29 cellular contexts compared by ENCODE assay signal in genomic region chr1:244761279-244761678, GRCh38.
DNase-seq lines count a peak whose midpoint lies in the region; ATAC-seq and TF ChIP-seq lines count a peak whose summit lies in the region.
"Had no signal": no experiment of that assay in that cellular context is flagged by ENCODE, and none has a peak within 500 bp of the region (broad histone marks: within the 10 kb centered on the region; RNA-seq: fewer than 3 reads in every experiment).

No MANE protein-coding gene starts in this region.

- H3K27me3 Mint-ChIP-seq in effector memory CD8-positive, alpha-beta T cell: peaks cover 23 to 38% of the 10 kb centered on the region in 2 donors

- DNase-seq in NCI-H524 (lab: John Stamatoyannopoulos, UW) (peak; percentile 3 to 9), NCI-H524 treated with DMSO at 0.1 percent for 48 hours (lab: John Stamatoyannopoulos, UW) (no peak), MG63 (peak; percentile 15), osteoblast (ENCODE audit: insufficient read length, low spot score, missing footprints) (peak; percentile 78), hepatic stellate cell (ENCODE audit: low spot score) (no peak)
- DNase-seq in effector memory CD8-positive, alpha-beta T cell: no peak
- DNase-seq: activated CD4-positive, alpha-beta T cell treated with anti-CD3 and anti-CD28 coated beads for 48 hours; activated naive CD8-positive, alpha-beta T cell treated with anti-CD3 and anti-CD28 coated beads, Interleukin-2, amount 10 ng/mL, durations not matched to agents 7 days and 5 days; C1 segment of cervical spinal cord; cerebellar nuclear complex; erythroblast; foreskin fibroblast; GDM1; HCEC 1CT; Kasumi-1; mucosa of descending colon; NCI-H1105; NCI-H2107; NCI-H82; OCI-M1; Right ventricle myocardium superior; T-cell had no signal

- H2AFZ ChIP-seq in osteoblast (ENCODE audit: low read length): no peak overlapping the region
- H2AFZ ChIP-seq: hepatocyte had no signal

- H3K27ac Mint-ChIP-seq in effector memory CD8-positive, alpha-beta T cell: no peak overlapping the region
- H3K27ac Mint-ChIP-seq: activated naive CD8-positive, alpha-beta T cell treated with anti-CD3 and anti-CD28 coated beads, Interleukin-2, amount 10 ng/mL, durations not matched to agents 7 days and 5 days; activated T-helper 17 cell treated with anti-CD3 and anti-CD28 coated beads, Interleukin-2, amount 50 U/mL, for 72 hours; stimulated activated memory B cell treated with anti-CD40 and anti-IgM and Interleukin-4, amounts not matched to agents 10 μg/mL and 1 μg/mL and 100 μg/mL, for 72 hours; T-cell had no signal

- peaks cover 0 to 10% of the 10 kb centered on the region in 2 donors for H3K9me3 Mint-ChIP-seq in effector memory CD8-positive, alpha-beta T cell
- H3K9me3 Mint-ChIP-seq: stimulated activated memory B cell treated with anti-CD40 and anti-IgM and Interleukin-4, amounts not matched to agents 10 μg/mL and 1 μg/mL and 100 μg/mL, for 72 hours had no signal

- H3K27me3 ChIP-seq in MG63 (no peaks in the 10 kb centered on the region), osteoblast (ENCODE audit: insufficient read depth, low read length) (no peaks in the 10 kb centered on the region)
- H3K27me3 ChIP-seq: hepatocyte had no signal

- no peaks in the 10 kb centered on the region for H3K36me3 Mint-ChIP-seq in effector memory CD8-positive, alpha-beta T cell (ENCODE audit: insufficient read depth)
- H3K36me3 Mint-ChIP-seq: activated naive CD8-positive, alpha-beta T cell treated with anti-CD3 and anti-CD28 coated beads, Interleukin-2, amount 10 ng/mL, durations not matched to agents 7 days and 5 days; stimulated activated memory B cell treated with anti-CD40 and anti-IgM and Interleukin-4, amounts not matched to agents 10 μg/mL and 1 μg/mL and 100 μg/mL, for 72 hours; T-cell had no signal

- H3K4me3 Mint-ChIP-seq in effector memory CD8-positive, alpha-beta T cell: no peak overlapping the region
- H3K4me3 Mint-ChIP-seq: activated naive CD8-positive, alpha-beta T cell treated with anti-CD3 and anti-CD28 coated beads, Interleukin-2, amount 10 ng/mL, durations not matched to agents 7 days and 5 days; activated T-helper 17 cell treated with anti-CD3 and anti-CD28 coated beads, Interleukin-2, amount 50 U/mL, for 72 hours; stimulated activated memory B cell treated with anti-CD40 and anti-IgM and Interleukin-4, amounts not matched to agents 10 μg/mL and 1 μg/mL and 100 μg/mL, for 72 hours; T-cell had no signal

- TF ChIP-seq CTCF in osteoblast (IDR thresholded peaks at IDR 0.05; ENCODE audit: extremely low read depth, low read depth, low read length): no peak

- H3K9me3 ChIP-seq in MG63 (no peaks in the 10 kb centered on the region), osteoblast (ENCODE audit: low read depth, low read length) (no peaks in the 10 kb centered on the region)
- H3K9me3 ChIP-seq: A549, mucosa of descending colon, suprapubic skin had no signal

- H3K79me2 ChIP-seq in osteoblast (ENCODE audit: insufficient read depth, low read length): no peaks in the 10 kb centered on the region
- H3K79me2 ChIP-seq: hepatocyte had no signal

- H3K27ac ChIP-seq in osteoblast (ENCODE audit: low read depth, low read length): no peak overlapping the region
- H3K27ac ChIP-seq: A549, hepatocyte, suprapubic skin had no signal

- H4K20me1 ChIP-seq in osteoblast (ENCODE audit: insufficient read depth, low read length): no peaks in the 10 kb centered on the region

- H3K4me3 ChIP-seq in MG63 (no peak overlapping the region), osteoblast (ENCODE audit: insufficient read depth, low read length) (no peak overlapping the region)
- H3K4me3 ChIP-seq: A549, hepatocyte, mucosa of descending colon, suprapubic skin had no signal

- H3K4me1 ChIP-seq in osteoblast (ENCODE audit: insufficient read depth, low read length): peaks cover 7% of the 10 kb centered on the region
- H3K4me1 ChIP-seq: A549, suprapubic skin had no signal

- ATAC-seq in SK-N-SH treated with all-trans-retinoic acid at 6 μM for 48 hours (peak; percentile 90), GM21825 (IDR thresholded peaks at IDR 0.05; ENCODE audit: unreplicated experiment) (no peak)
- ATAC-seq in effector memory CD8-positive, alpha-beta T cell (replicated peaks): no peak
- ATAC-seq: activated T-helper 17 cell treated with anti-CD3 and anti-CD28 coated beads, Interleukin-2, amount 50 U/mL, for 72 hours; mucosa of descending colon; stimulated activated memory B cell treated with anti-CD40 and anti-IgM and Interleukin-4, amounts not matched to agents 10 μg/mL and 1 μg/mL and 100 μg/mL, for 72 hours; T-cell had no signal

- H3K4me1 Mint-ChIP-seq in effector memory CD8-positive, alpha-beta T cell (ENCODE audit: low read depth in 2 of 2): no peaks in the 10 kb centered on the region
- H3K4me1 Mint-ChIP-seq: activated naive CD8-positive, alpha-beta T cell treated with anti-CD3 and anti-CD28 coated beads, Interleukin-2, amount 10 ng/mL, durations not matched to agents 7 days and 5 days; activated T-helper 17 cell treated with anti-CD3 and anti-CD28 coated beads, Interleukin-2, amount 50 U/mL, for 72 hours; stimulated activated memory B cell treated with anti-CD40 and anti-IgM and Interleukin-4, amounts not matched to agents 10 μg/mL and 1 μg/mL and 100 μg/mL, for 72 hours; T-cell had no signal

- H3K4me2 ChIP-seq in osteoblast (ENCODE audit: insufficient read depth, low read length): no peak overlapping the region
- H3K4me2 ChIP-seq: A549, hepatocyte had no signal

- no peaks in the 10 kb centered on the region for H3K36me3 ChIP-seq in MG63
- no peaks in the 10 kb centered on the region for H3K36me3 ChIP-seq in osteoblast (ENCODE audit: insufficient read depth, low read length)
- H3K36me3 ChIP-seq: suprapubic skin had no signal

TF ChIP-seq in SK-N-SH treated with all-trans-retinoic acid at 6 μM for 48 hours, 23 proteins besides CTCF, POLR2A, EP300 and RAD21:
- TF ChIP-seq ESRRG (CRISPR knock-in tag; IDR thresholded peaks at IDR 0.05): no peak
- no peak for TF ChIP-seq TOX (CRISPR knock-in tag; IDR thresholded peaks at IDR 0.05; ENCODE audit: borderline replicate concordance)
- no peak for TF ChIP-seq TCF4 (CRISPR knock-in tag; IDR thresholded peaks at IDR 0.05; ENCODE audit: borderline replicate concordance)
TF ChIP-seq in SK-N-SH treated with all-trans-retinoic acid at 6 μM for 48 hours: peak in this region for 0.

Comparison
In these comparisons a context has a peak if more than half of its experiments do, and no peak if none do; other contexts are left out.
1. DNase-seq: peak in NCI-H524 (2 of 2), MG63 (single experiment) and osteoblast (single experiment); none in NCI-H524 treated with DMSO at 0.1 percent for 48 hours (single experiment), effector memory CD8-positive, alpha-beta T cell (0 of 3) and hepatic stellate cell (single experiment).